Comparison of ENCODE assay signal across 28 cellular contexts in genomic region chr1:247147781-247148180, GRCh38.
"Had no signal": no experiment of that assay in that cellular context is flagged by ENCODE, and none has a peak within 500 bp of the region (broad histone marks: within the 10 kb centered on the region; RNA-seq: fewer than 3 reads in every experiment).

No MANE protein-coding gene starts in this region.

- H3K27ac ChIP-seq: brain microvascular endothelial cell, cardiac muscle cell, SK-N-MC, VCaP had no signal

- H3K4me3 ChIP-seq: cardiac muscle cell, K562, SK-N-MC had no signal

- H3K27me3 Mint-ChIP-seq: activated naive CD8-positive, alpha-beta T cell treated with anti-CD3 and anti-CD28 coated beads, Interleukin-2, amount 50 U/mL, for 24 hours; T-cell had no signal

- H3K27me3 ChIP-seq: brain microvascular endothelial cell, cardiac muscle cell had no signal

- H3K27ac Mint-ChIP-seq: activated naive CD4-positive, alpha-beta T cell treated with anti-CD3 and anti-CD28 coated beads, Interleukin-2, amount 50 U/mL, for 72 hours; activated naive CD8-positive, alpha-beta T cell treated with anti-CD3 and anti-CD28 coated beads, Interleukin-2, amount 50 U/mL, for 24 hours; T-cell had no signal

- H3K4me1 Mint-ChIP-seq: T-cell had no signal

- DNase-seq: activated CD4-positive, alpha-beta T cell treated with anti-CD3 and anti-CD28 coated beads for 4 hours; activated CD8-positive, alpha-beta memory T cell treated with anti-CD3 and anti-CD28 coated beads for 24 hours; activated effector memory CD4-positive, alpha-beta T cell treated with anti-CD3 and anti-CD28 coated beads, Interleukin-2, amount 50 U/mL, for 16 hours; activated naive CD4-positive, alpha-beta T cell treated with Interleukin-2 at 50 U/mL for 16 hours; activated naive CD8-positive, alpha-beta T cell treated with anti-CD3 and anti-CD28 coated beads, Interleukin-2, amount 50 U/mL, for 24 hours; activated T-cell treated with anti-CD3 and anti-CD28 coated beads, Interleukin-2, amount 50 U/mL, for 4 hours; amygdala; brain microvascular endothelial cell; Karpas-422; NCI-H1048; NCI-H1930; NCI-H2171; NCI-H2227 treated with DMSO at 0.1 percent for 48 hours; NCI-H446 treated with DMSO at 0.1 percent for 48 hours; NCI-H524 treated with DMSO at 0.1 percent for 48 hours; NCI-H774; RPMI8226; T-cell; T-helper 2 cell; T1000 had no signal

- H3K4me3 Mint-ChIP-seq: activated naive CD8-positive, alpha-beta T cell treated with anti-CD3 and anti-CD28 coated beads, Interleukin-2, amount 50 U/mL, for 24 hours; activated T-cell treated with anti-CD3 and anti-CD28 coated beads, Interleukin-2, amount 50 U/mL, for 4 hours; T-cell had no signal

- ATAC-seq: activated naive CD8-positive, alpha-beta T cell treated with anti-CD3 and anti-CD28 coated beads, Interleukin-2, amount 50 U/mL, for 24 hours; activated T-cell treated with anti-CD3 and anti-CD28 coated beads, Interleukin-2, amount 50 U/mL, for 4 hours; K562; Panc1; Right ventricle myocardium inferior; T-cell had no signal

- FAIRE-seq: K562, TTC549 had no signal
